11 cellular contexts compared by ENCODE assay signal in genomic region chr15:80489030-80489594, GRCh38.
DNase-seq lines count a peak whose midpoint lies in the region; ATAC-seq and TF ChIP-seq lines count a peak whose summit lies in the region.
"Had no signal": no experiment of that assay in that cellular context is flagged by ENCODE, and none has a peak within 500 bp of the region (broad histone marks: within the 10 kb centered on the region; RNA-seq: fewer than 3 reads in every experiment).

No MANE protein-coding gene starts in this region.

- peaks cover 0 to 10% (median 6%) of the 10 kb centered on the region in 7 donors for H3K9me3 Mint-ChIP-seq in CD14-positive monocyte

- peaks cover 2 to 3% of the 10 kb centered on the region in 2 donors for H3K36me3 Mint-ChIP-seq in CD14-positive monocyte
- H3K36me3 Mint-ChIP-seq: naive B cell had no signal

- intact Hi-C loops in CD14-positive monocyte (cut with micrococcal nuclease), result no loop called here

- no peak overlapping the region for H3K4me3 ChIP-seq in skeletal muscle cell (ENCODE audit: low read depth, low read length)

- no peak overlapping the region for H3K27ac ChIP-seq in RWPE1

- no peak for TF ChIP-seq CTCF in CD14-positive monocyte (IDR thresholded peaks at IDR 0.05)
- no peak for TF ChIP-seq CTCF in RWPE1 (conservative IDR thresholded peaks at IDR 0.05; ENCODE audit: low read depth)

- H3K27ac Mint-ChIP-seq in CD14-positive monocyte, result peak overlapping the region in 6 of 7 donors; percentile 13 to 80 (median 41)
- H3K27ac Mint-ChIP-seq: naive B cell had no signal

- peak overlapping the region in 1 of 2 donors; percentile 59 for H3K4me3 Mint-ChIP-seq in CD14-positive monocyte
- H3K4me3 Mint-ChIP-seq: naive B cell had no signal

- POLR2A ChIA-PET in RWPE1 (lab: Yijun Ruan, JAX; ENCODE audit: low non-redundant PET), result no interaction called here

- peaks cover 10 to 17% (median 13%) of the 10 kb centered on the region in 3 donors for H3K27me3 Mint-ChIP-seq in CD14-positive monocyte (ENCODE audit: low read depth in 3 of 3)

- CTCF ChIA-PET in RWPE1 (lab: Yijun Ruan, JAX), result no interaction called here

- peaks cover 33% of the 10 kb centered on the region for H3K4me1 Mint-ChIP-seq in CD14-positive monocyte

- DNase-seq in CD14-positive monocyte (ENCODE audit: low spot score), result no peak
- DNase-seq in RWPE1 (ENCODE audit: low spot score), result peak; percentile 42
- peak; percentile 74 for DNase-seq in fibroblast of the conjunctiva (ENCODE audit: low read depth)
- peak; percentile 72 for DNase-seq in skeletal muscle cell (ENCODE audit: low read depth)
- no peak for DNase-seq in cerebellar nuclear complex (lab: John Stamatoyannopoulos, UW)
- DNase-seq: activated effector memory CD4-positive, alpha-beta T cell treated with anti-CD3 and anti-CD28 coated beads, Interleukin-2, amount 50 U/mL, for 16 hours; naive B cell; NCI-H510A treated with DMSO at 0.1 percent for 48 hours had no signal

- ATAC-seq in GM18909 (IDR thresholded peaks at IDR 0.05; ENCODE audit: poor library complexity, unreplicated experiment), result no peak
- no peak for ATAC-seq in HG03432 (IDR thresholded peaks at IDR 0.05; ENCODE audit: unreplicated experiment)
- no peak for ATAC-seq in HG03045 (IDR thresholded peaks at IDR 0.05; ENCODE audit: unreplicated experiment)

Comparison
In these comparisons a context has a peak if more than half of its experiments do, and no peak if none do; other contexts are left out.
1. DNase-seq: peak in RWPE1 (single experiment), fibroblast of the conjunctiva (single experiment) and skeletal muscle cell (single experiment); none in CD14-positive monocyte (single experiment) and cerebellar nuclear complex (0 of 2).